Comparison of ENCODE assay signal across 8 cellular contexts in the genomic region with DNA sequence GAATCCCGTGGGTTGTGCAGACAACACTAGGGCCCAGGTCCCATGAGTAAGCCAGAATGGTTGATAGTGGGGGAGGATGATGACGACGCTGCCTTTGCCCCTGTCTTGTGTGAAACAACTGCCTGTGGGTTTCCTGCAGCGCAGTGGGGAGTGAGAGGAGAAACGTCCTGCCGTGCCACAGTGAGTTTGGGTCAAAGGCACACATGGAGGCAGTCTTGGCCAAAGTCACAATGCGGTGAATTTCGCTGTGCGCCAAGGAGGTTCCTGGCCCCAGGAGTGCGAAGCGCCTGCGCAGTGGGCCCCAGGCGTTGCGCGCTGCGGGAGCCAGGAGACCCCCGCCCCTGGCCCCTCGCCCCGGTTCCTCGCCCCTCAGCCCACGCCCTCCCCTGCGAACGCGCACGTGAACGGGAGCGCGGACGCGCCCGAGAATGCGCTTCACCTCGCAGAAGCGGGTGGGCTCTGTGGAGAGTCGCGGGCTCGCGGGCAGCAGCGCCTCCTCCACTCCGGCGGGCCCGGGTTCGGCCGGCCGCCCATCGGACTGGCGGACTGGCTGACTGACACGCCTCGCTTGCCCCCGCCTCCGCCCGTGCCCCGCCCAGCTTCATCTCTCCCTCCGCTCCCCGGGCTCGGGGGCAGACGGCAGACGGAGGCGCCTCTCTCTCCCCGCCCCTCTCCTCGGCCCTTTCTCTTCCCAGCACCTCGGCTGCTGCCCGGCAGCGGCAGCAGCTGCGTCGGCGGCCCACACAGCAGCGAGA. TPM values are rescaled to one million over a fixed set of nuclear protein-coding genes. Genes with fewer than 3 reads are reported as not detected.
DNase-seq lines count a peak whose midpoint lies in the region; FAIRE-seq and TF ChIP-seq lines count a peak whose summit lies in the region.

A gene (plus strand): TSS at position 635 of the 755 bp plus-strand sequence. CDS start 144 bp downstream, outside the sequence.

- H3K27me3 Mint-ChIP-seq in brain = peaks cover 12% of the 10 kb centered on the region

- H3K27ac ChIP-seq in SJCRH30 = no peak within 1 kb of the TSS
- H3K27ac ChIP-seq in spleen = no peak within 1 kb of the TSS
- no peak within 1 kb of the TSS for H3K27ac ChIP-seq in small intestine (ENCODE audit: low read depth in 1 of 2, low read length in 1 of 2)

- H3K27me3 ChIP-seq in SJCRH30 (no peaks in the 10 kb centered on the region), spleen (replicated peaks in 1 of 7) (peaks cover 0 to 11% (median 0%) of the 10 kb centered on the region in 7 donors), small intestine (ENCODE audit: control insufficient read depth in 2 of 2, insufficient read depth in 2 of 2, low read length in 2 of 2) (peaks cover 0 to 2% of the 10 kb centered on the region in 2 donors)

- peak within 1 kb of the TSS; percentile 89 to 94 (median 90) for H3K4me3 Mint-ChIP-seq in brain

- peaks cover 26% of the 10 kb centered on the region for H3K4me1 Mint-ChIP-seq in brain

- H3K4me1 ChIP-seq in SJCRH30 (no peaks in the 10 kb centered on the region), spleen (no peaks in the 10 kb centered on the region), small intestine (ENCODE audit: control insufficient read depth in 2 of 2, insufficient read depth in 1 of 2, low read depth in 1 of 2, low read length in 1 of 2) (no peaks in the 10 kb centered on the region)

- intact Hi-C loops in spleen (cut with DNase I; ENCODE audit: low total_unique reads) = no loop called here

- H3K36me3 ChIP-seq in SJCRH30 (no peaks in the 10 kb centered on the region), spleen (no peaks in the 10 kb centered on the region), small intestine (ENCODE audit: control insufficient read depth in 2 of 2, insufficient read depth in 2 of 2, low read length in 2 of 2) (no peaks in the 10 kb centered on the region)

- peaks cover 0 to 8% (median 0%) of the 10 kb centered on the region in 5 experiments for H3K9me3 Mint-ChIP-seq in brain

- peak within 1 kb of the TSS in 4 of 5 experiments; percentile 67 to 94 (median 84) for H3K27ac Mint-ChIP-seq in brain

- TF ChIP-seq POLR2A in GM12892 (IDR thresholded peaks at IDR 0.05; ENCODE audit: low read depth, low read length) (no peak), spleen (IDR thresholded peaks at IDR 0.05) (no peak)

- no peak for TF ChIP-seq CTCF in brain (conservative IDR thresholded peaks at IDR 0.05)
- no peak for TF ChIP-seq CTCF in spleen (IDR thresholded peaks at IDR 0.05 in 8 of 11, conservative IDR thresholded peaks at IDR 0.05 in 3 of 11)

- H3K36me3 Mint-ChIP-seq in brain = no peaks in the 10 kb centered on the region

- FAIRE-seq in GM12892 (lab: Jason Lieb, UNC) (no peak), small intestine (lab: Jason Lieb, UNC) (no peak)

- peak; percentile 4 for DNase-seq in GM12892 (ENCODE audit: insufficient read length)
- DNase-seq in SJCRH30 = peak; percentile 46 to 49
- peak; percentile 69 for DNase-seq in iPS-NIHi7 (ENCODE audit: extremely low spot score)
- peak; percentile 79 for DNase-seq in spleen
- no peak for DNase-seq in NCI-H2029 (lab: John Stamatoyannopoulos, UW)
- DNase-seq in small intestine = no peak
- DNase-seq in RKO (ENCODE audit: low spot score) = no peak

- H3K9me3 ChIP-seq in SJCRH30 (replicated peaks) (no peaks in the 10 kb centered on the region), spleen (no peaks in the 10 kb centered on the region), small intestine (ENCODE audit: control insufficient read depth, low read depth) (no peaks in the 10 kb centered on the region)

- WGBS in spleen, 5 donors = 1 to 44% (median 2%) methylated on average over 13 to 68 of the region's 68 CpGs
- WGBS in small intestine, 3 donors = 1 to 44% (median 16%) methylated on average over 19 to 68 of the region's 68 CpGs

- H3K4me3 ChIP-seq in SJCRH30 (peak within 1 kb of the TSS; percentile 49), spleen (peak within 1 kb of the TSS; percentile 23 to 71 (median 40)), small intestine (ENCODE audit: low read depth in 1 of 2, low read length in 2 of 2) (peak within 1 kb of the TSS in 1 of 2 donors; percentile 1)

RNA-seq across cellular contexts. Expression of the gene that starts here (rescaled TPM):
- polyA plus RNA-seq in GM12892 (2012; ENCODE audit: missing spikeins) = not detected
- 2.2 and 2.7 TPM in 2 replicates for total RNA-seq in SJCRH30 (2014; rRNA removed; shearing (Covaris generic))
- polyA plus RNA-seq in brain (ENCODE audit: insufficient read depth, low read depth, low replicate concordance) (3.6 TPM), spleen (1 to 10 TPM in 2 of 3 donors, under 1 TPM in 1; 0.37 to 2.3 (median 1.3) TPM), small intestine (1 to 10 TPM in 2 of 3 donors, not detected in 1; 1.3 to 1.4 TPM)
- 10 to 100 TPM in 2 of 7 donors, 1 to 10 TPM in 5; 1.7 to 13.8 (median 5.2) TPM for total RNA-seq in spleen

Comparison
In these comparisons a context has a peak if more than half of its experiments do, and no peak if none do; other contexts are left out.
1. DNase-seq: peak in GM12892 (single experiment), SJCRH30 (2 of 2), iPS-NIHi7 (single experiment) and spleen (single experiment); none in NCI-H2029 (single experiment), small intestine (single experiment) and RKO (single experiment).